In the genomic region with DNA sequence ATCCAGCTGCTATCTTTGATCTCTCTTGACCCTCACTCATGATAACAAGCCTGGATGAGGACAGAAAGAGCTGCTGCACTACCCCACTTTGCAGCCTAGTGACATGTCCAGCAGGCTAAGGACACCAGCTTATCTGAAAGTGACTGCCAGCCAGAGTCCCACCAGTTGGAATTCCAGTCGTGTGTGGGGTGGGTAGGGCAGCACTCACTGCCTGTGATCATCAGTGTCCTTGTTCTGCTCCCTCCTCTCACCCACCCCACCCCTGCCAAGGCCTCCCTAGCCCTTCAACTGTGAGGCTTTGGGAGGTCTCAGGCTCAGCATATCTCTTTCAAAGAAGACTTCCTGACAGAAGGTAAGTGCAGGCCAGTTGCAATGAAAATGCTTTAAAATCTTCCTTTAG, we compare ENCODE assay signal across 15 cellular contexts. TPM values are rescaled to one million over a fixed set of nuclear protein-coding genes. Genes with fewer than 3 reads are reported as not detected.
"Had no signal": no experiment of that assay in that cellular context is flagged by ENCODE, and none has a peak within 500 bp of the region (broad histone marks: within the 10 kb centered on the region; RNA-seq: fewer than 3 reads in every experiment).

No MANE protein-coding gene starts in this region.

- H3K36me3 ChIP-seq: colonic mucosa had no signal

- ATAC-seq: activated CD4-positive, CD25-positive, alpha-beta regulatory T cell treated with anti-CD3 and anti-CD28 coated beads, Interleukin-2, amount 50 U/mL, for 24 hours; activated CD8-positive, alpha-beta T cell treated with anti-CD3 and anti-CD28 coated beads, Interleukin-2, amount 10 ng/mL, durations not matched to agents 7 days and 5 days; body of pancreas; left lobe of liver; T-cell had no signal

- H3K27ac ChIP-seq: body of pancreas, colonic mucosa, skin epidermis had no signal

- H3K9me3 ChIP-seq: body of pancreas, colonic mucosa had no signal

- DNase-seq: activated CD4-positive, alpha-beta T cell treated with anti-CD3 and anti-CD28 coated beads, Interleukin-2, amount 10 ng/mL, durations not matched to agents 7 days and 5 days; activated CD8-positive, alpha-beta T cell treated with anti-CD3 and anti-CD28 coated beads, Interleukin-2, amount 10 ng/mL, durations not matched to agents 7 days and 5 days; activated naive CD4-positive, alpha-beta T cell treated with Interleukin-2 at 50 U/mL for 16 hours; activated T-cell treated with anti-CD3 and anti-CD28 coated beads, Interleukin-2, amount 50 U/mL, for 24 hours; body of pancreas; colonic mucosa; endodermal cell; foreskin fibroblast; hippocampal formation; mammary epithelial cell; T-cell had no signal

- H3K4me1 ChIP-seq: body of pancreas, colonic mucosa had no signal

- H3K27me3 ChIP-seq: body of pancreas, colonic mucosa had no signal

- H3K4me3 ChIP-seq: body of pancreas, colonic mucosa, skin epidermis had no signal

RNA-seq across cellular contexts. Expression of a gene that starts 15.5 kb away (rescaled TPM):
- total RNA-seq: activated CD4-positive, alpha-beta T cell treated with anti-CD3 and anti-CD28 coated beads, Interleukin-2, amount 10 ng/mL, durations not matched to agents 7 days and 5 days; activated CD8-positive, alpha-beta T cell treated with anti-CD3 and anti-CD28 coated beads, Interleukin-2, amount 10 ng/mL, durations not matched to agents 7 days and 5 days; activated T-helper 2 cell treated with anti-CD3 and anti-CD28 coated beads, Interferon-gamma antibody, Interleukin-2, Interleukin-4, amounts not matched to agents 10 μg/mL and 5 μg/mL and 100 μg/mL, durations not matched to agents 14 hours and 24 hours and 36 hours had no signal
